ENCODE assay signal across 22 cellular contexts in the genomic region with DNA sequence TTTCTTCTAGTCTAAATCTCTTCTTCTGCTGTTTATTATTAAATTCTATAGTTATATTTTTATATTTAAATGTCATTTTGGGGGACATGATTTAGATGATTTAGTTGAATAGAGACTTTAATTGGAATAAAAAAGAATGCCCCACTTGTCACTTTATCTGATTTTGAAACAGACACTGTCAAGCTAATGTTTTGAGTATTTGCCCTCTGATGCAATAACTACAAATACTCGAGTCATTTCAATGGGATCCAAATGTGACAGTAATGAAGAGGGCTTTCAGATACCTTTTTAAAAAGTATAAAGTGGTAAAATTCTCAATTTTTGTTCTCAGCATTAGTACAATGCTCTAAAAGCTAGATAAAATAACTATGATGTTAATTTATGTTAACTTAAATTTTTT.
A peak's percentile ranks its signal among the peaks of the same experiment; 100 is the strongest.
DNase-seq lines count a peak whose midpoint lies in the region; ATAC-seq, FAIRE-seq and TF ChIP-seq lines count a peak whose summit lies in the region.
"Had no signal": no experiment of that assay in that cellular context is flagged by ENCODE, and none has a peak within 500 bp of the region (broad histone marks: within the 10 kb centered on the region; RNA-seq: fewer than 3 reads in every experiment).

No MANE protein-coding gene starts in this region.

- no peak for TF ChIP-seq RAD21 in HepG2 (CRISPR knock-in tag; IDR thresholded peaks at IDR 0.05)

- WGBS in HepG2 (ENCODE audit: low lambda C conversion rate): 5% methylated on average over 1 of the region's 1 CpG

- H3K36me3 ChIP-seq in GM23338 (ENCODE audit: insufficient read depth) (no peaks in the 10 kb centered on the region), HepG2 (replicated peaks in 1 of 2; ENCODE audit: control insufficient read depth in 1 of 2, insufficient read depth in 2 of 2, low read length in 2 of 2) (no peaks in the 10 kb centered on the region)
- H3K36me3 ChIP-seq: BLaER1 treated with 17β-estradiol and CSF1 and Interleukin-3, amounts not matched to agents 10 nM and 100 nM had no signal

- TF ChIP-seq EP300 in HepG2 (IDR thresholded peaks at IDR 0.05; ENCODE audit: low read depth in 2 of 2, low read length in 2 of 2) (peak in 1 of 2 experiments; percentile 38; a peak in 1 of 4 replicates), HepG2 (CRISPR knock-in tag; IDR thresholded peaks at IDR 0.05; ENCODE audit: borderline replicate concordance) (no peak)

- BruUV-seq in HepG2 (replicated peaks; lab: Mats Ljungman, UMichigan): no TSS peak

- H3K4me1 ChIP-seq in GM23338 (ENCODE audit: insufficient read depth) (peaks cover 6% of the 10 kb centered on the region; the same call in 1 of the 2 replicates), HepG2 (ENCODE audit: insufficient read depth, low read length) (peaks cover 41% of the 10 kb centered on the region)
- H3K4me1 ChIP-seq: BLaER1 treated with 17β-estradiol and CSF1 and Interleukin-3, amounts not matched to agents 10 nM and 100 nM had no signal

- no peak overlapping the region for H3K4me3 Mint-ChIP-seq in GM23338
- H3K4me3 Mint-ChIP-seq: CD8-positive, alpha-beta T cell; T-helper 1 cell treated with Interleukin-12 subunit alpha and Interleukin-12 subunit beta and Interleukin-4 antibody, amounts not matched to agents 30 μg/mL and 1 μg/mL, for 36 hours had no signal

- H3K79me2 ChIP-seq in GM23338 (replicated peaks; ENCODE audit: insufficient read depth) (no peaks in the 10 kb centered on the region), HepG2 (ENCODE audit: insufficient read depth, low read length) (no peaks in the 10 kb centered on the region)

- no peaks in the 10 kb centered on the region for H3K9me3 ChIP-seq in HepG2 (ENCODE audit: low read length)
- H3K9me3 ChIP-seq: BLaER1 treated with 17β-estradiol and CSF1 and Interleukin-3, amounts not matched to agents 10 nM and 100 nM had no signal

- H3K4me1 Mint-ChIP-seq in GM23338: peaks cover 2% of the 10 kb centered on the region; the same call in 2 of the 3 replicates

- H3K9me3 Mint-ChIP-seq in GM23338: no peaks in the 10 kb centered on the region
- H3K9me3 Mint-ChIP-seq: CD8-positive, alpha-beta T cell; T-helper 1 cell treated with Interleukin-12 subunit alpha and Interleukin-12 subunit beta and Interleukin-4 antibody, amounts not matched to agents 30 μg/mL and 1 μg/mL, for 36 hours had no signal

- H3K27ac Mint-ChIP-seq in GM23338: 0 out of 2 replicates have a peak overlapping the region, but pooled peaks have one; percentile 4
- H3K27ac Mint-ChIP-seq: CD8-positive, alpha-beta T cell; T-helper 1 cell treated with Interleukin-12 subunit alpha and Interleukin-12 subunit beta and Interleukin-4 antibody, amounts not matched to agents 30 μg/mL and 1 μg/mL, for 36 hours had no signal

- ATAC-seq in GM23338 (no peak), HepG2 (no peak), GM21576 (IDR thresholded peaks at IDR 0.05; ENCODE audit: unreplicated experiment) (no peak), HG02642 (IDR thresholded peaks at IDR 0.05; ENCODE audit: poor library complexity, unreplicated experiment) (no peak), HG03139 (IDR thresholded peaks at IDR 0.05; ENCODE audit: unreplicated experiment) (no peak)
- ATAC-seq: CD8-positive, alpha-beta T cell had no signal

- no peak for TF ChIP-seq POLR2A in HepG2 (IDR thresholded peaks at IDR 0.05; ENCODE audit: insufficient read depth in 1 of 2, low read depth in 2 of 2, low read length in 2 of 2)

- FAIRE-seq in HepG2 (lab: Jason Lieb, UNC): no peak
- FAIRE-seq: G401.6 had no signal

- H3K27me3 Mint-ChIP-seq in GM23338 (ENCODE audit: insufficient read depth, low read depth, poor library complexity): no peaks in the 10 kb centered on the region

- DNase-seq in GM23338 (ENCODE audit: low spot score): no peak
- DNase-seq in OCI-M1 (lab: John Stamatoyannopoulos, UW): peak; percentile 67
- DNase-seq in HepG2 (ENCODE audit: low spot score): peak; percentile 35
- no peak for DNase-seq in coronary artery (ENCODE audit: low spot score)
- DNase-seq: Calu3; CD8-positive, alpha-beta T cell; DMS79 treated with DMSO at 0.1 percent for 48 hours; HCEC 1CT; KG1; NCI-H1694; NCI-H2081 treated with DMSO at 0.1 percent for 48 hours; NCI-H226; NCI-H526 treated with DMSO at 0.1 percent for 48 hours; PC-9 had no signal

- H3K9ac ChIP-seq in HepG2 (ENCODE audit: insufficient read depth, low read depth, low read length): no peak overlapping the region
- H3K9ac ChIP-seq: BLaER1 treated with 17β-estradiol and CSF1 and Interleukin-3, amounts not matched to agents 10 nM and 100 nM had no signal

- intact Hi-C loops in HepG2 (cut with micrococcal nuclease; ENCODE audit: unreplicated experiment): no loop called here

- H2AFZ ChIP-seq in GM23338 (no peak overlapping the region), HepG2 (ENCODE audit: low read length) (no peak overlapping the region)

- POLR2A ChIA-PET in HepG2 (lab: Yijun Ruan, JAX): interaction anchor here (1.2 kb wide), 1 partner anchor 11 kb away, joined by 4 read pairs; no protein-coding TSS in a partner anchor

- no peak overlapping the region for H3K4me3 ChIP-seq in GM23338
- H3K4me3 ChIP-seq in HepG2 (replicated peaks in 1 of 3; ENCODE audit: insufficient read depth in 1 of 3, low read depth in 2 of 3, low read length in 3 of 3): no peak overlapping the region
- H3K4me3 ChIP-seq in coronary artery: no peak overlapping the region
- H3K4me3 ChIP-seq: BLaER1 treated with 17β-estradiol and CSF1 and Interleukin-3, amounts not matched to agents 10 nM and 100 nM; PC-9 had no signal

- H3K4me2 ChIP-seq in GM23338 (no peak overlapping the region), HepG2 (ENCODE audit: low read depth, low read length) (no peak overlapping the region)
- H3K4me2 ChIP-seq: BLaER1 treated with 17β-estradiol and CSF1 and Interleukin-3, amounts not matched to agents 10 nM and 100 nM; PC-9 had no signal

- in situ Hi-C loops in HepG2 (cut with HindIII; ENCODE audit: extremely low pct_ligation_motif_present, low pct_unique_long_range_greater_than_20kb): no loop called here

- H4K20me1 ChIP-seq in GM23338 (replicated peaks; ENCODE audit: insufficient read depth) (no peaks in the 10 kb centered on the region), HepG2 (ENCODE audit: insufficient read depth, low read length) (no peaks in the 10 kb centered on the region)
- H4K20me1 ChIP-seq: BLaER1 treated with 17β-estradiol and CSF1 and Interleukin-3, amounts not matched to agents 10 nM and 100 nM had no signal

- 0 out of 2 replicates have a peak overlapping the region, but pooled peaks have one; percentile 4 for H3K27ac ChIP-seq in 22Rv1
- H3K27ac ChIP-seq in GM23338 (ENCODE audit: low read depth): no peak overlapping the region
- H3K27ac ChIP-seq in HepG2 (ENCODE audit: extremely low read length, insufficient read depth, low read length): peak overlapping the region; percentile 11
- no peak overlapping the region for H3K27ac ChIP-seq in coronary artery
- H3K27ac ChIP-seq: BLaER1 treated with 17β-estradiol and CSF1 and Interleukin-3, amounts not matched to agents 10 nM and 100 nM; PC-9; RWPE1 had no signal

- no peaks in the 10 kb centered on the region for H3K9me2 ChIP-seq in GM23338 (ENCODE audit: insufficient read depth)

- no peak for TF ChIP-seq CTCF in 22Rv1 (IDR thresholded peaks at IDR 0.05)
- no peak for TF ChIP-seq CTCF in GM23338 (conservative IDR thresholded peaks at IDR 0.05; ENCODE audit: low read depth in 2 of 2)
- TF ChIP-seq CTCF in HepG2 (CRISPR knock-in tag; IDR thresholded peaks at IDR 0.05): no peak
- no peak for TF ChIP-seq CTCF in coronary artery (IDR thresholded peaks at IDR 0.05)

- H3K27me3 ChIP-seq in GM23338 (ENCODE audit: insufficient read depth) (no peaks in the 10 kb centered on the region), HepG2 (ENCODE audit: control insufficient read depth in 1 of 2, insufficient read depth in 2 of 2, low read length in 2 of 2) (no peaks in the 10 kb centered on the region)
- H3K27me3 ChIP-seq: BLaER1 treated with 17β-estradiol and CSF1 and Interleukin-3, amounts not matched to agents 10 nM and 100 nM had no signal

- CTCF ChIA-PET in HepG2 (lab: Yijun Ruan, JAX; ENCODE audit: low intra/inter-chr PET ratio, low total read pairs): no interaction called here

- H3K36me3 Mint-ChIP-seq in GM23338 (ENCODE audit: low read depth): no peaks in the 10 kb centered on the region
- H3K36me3 Mint-ChIP-seq: CD8-positive, alpha-beta T cell had no signal

- no peaks in the 10 kb centered on the region for H3F3A ChIP-seq in GM23338 (replicated peaks; ENCODE audit: low read depth)

TF ChIP-seq in GM23338, 12 proteins besides CTCF, POLR2A, EP300 and RAD21 (continues in another document):
- TF ChIP-seq ZNF331 (CRISPR knock-in tag; IDR thresholded peaks at IDR 0.05; ENCODE audit: low read depth) (no peak), JUNB (IDR thresholded peaks at IDR 0.05; ENCODE audit: unreplicated experiment) (no peak), POLR2AphosphoS5 (IDR thresholded peaks at IDR 0.05; ENCODE audit: low read depth) (no peak), STAT1 (IDR thresholded peaks at IDR 0.05; ENCODE audit: unreplicated experiment) (no peak), ZNF114 (CRISPR knock-in tag; IDR thresholded peaks at IDR 0.05) (no peak), ETS1 (IDR thresholded peaks at IDR 0.05) (no peak)

TF ChIP-seq in HepG2, 621 proteins besides CTCF, POLR2A, EP300 and RAD21 (continues in another document):
- TF ChIP-seq CEBPB (IDR thresholded peaks at IDR 0.05; ENCODE audit: borderline replicate concordance, low read depth, low read length): peak; percentile 86
- no peak for TF ChIP-seq POLR2G (IDR thresholded peaks at IDR 0.05; ENCODE audit: low read depth, low read length)
- TF ChIP-seq, protein P1, sequence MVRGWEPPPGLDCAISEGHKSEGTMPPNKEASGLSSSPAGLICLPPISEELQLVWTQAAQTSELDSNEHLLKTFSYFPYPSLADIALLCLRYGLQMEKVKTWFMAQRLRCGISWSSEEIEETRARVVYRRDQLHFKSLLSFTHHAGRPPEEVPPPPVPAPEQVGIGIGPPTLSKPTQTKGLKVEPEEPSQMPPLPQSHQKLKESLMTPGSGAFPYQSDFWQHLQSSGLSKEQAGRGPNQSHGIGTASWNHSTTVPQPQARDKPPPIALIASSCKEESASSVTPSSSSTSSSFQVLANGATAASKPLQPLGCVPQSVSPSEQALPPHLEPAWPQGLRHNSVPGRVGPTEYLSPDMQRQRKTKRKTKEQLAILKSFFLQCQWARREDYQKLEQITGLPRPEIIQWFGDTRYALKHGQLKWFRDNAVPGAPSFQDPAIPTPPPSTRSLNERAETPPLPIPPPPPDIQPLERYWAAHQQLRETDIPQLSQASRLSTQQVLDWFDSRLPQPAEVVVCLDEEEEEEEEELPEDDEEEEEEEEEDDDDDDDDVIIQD (CRISPR knock-in tag; IDR thresholded peaks at IDR 0.05; ENCODE audit: low read depth): peak; percentile 37; the same call in 1 of the 2 replicates

Comparison
In these comparisons a context has a peak if more than half of its experiments do, and no peak if none do; other contexts are left out.
1. H3K27ac ChIP-seq: peak in 22Rv1 (single experiment) and HepG2 (single experiment); none in GM23338 (single experiment) and coronary artery (0 of 2).
2. DNase-seq: peak in OCI-M1 (single experiment) and HepG2 (single experiment); none in GM23338 (single experiment) and coronary artery (single experiment).